35 cellular contexts compared by ENCODE assay signal in the genomic region with DNA sequence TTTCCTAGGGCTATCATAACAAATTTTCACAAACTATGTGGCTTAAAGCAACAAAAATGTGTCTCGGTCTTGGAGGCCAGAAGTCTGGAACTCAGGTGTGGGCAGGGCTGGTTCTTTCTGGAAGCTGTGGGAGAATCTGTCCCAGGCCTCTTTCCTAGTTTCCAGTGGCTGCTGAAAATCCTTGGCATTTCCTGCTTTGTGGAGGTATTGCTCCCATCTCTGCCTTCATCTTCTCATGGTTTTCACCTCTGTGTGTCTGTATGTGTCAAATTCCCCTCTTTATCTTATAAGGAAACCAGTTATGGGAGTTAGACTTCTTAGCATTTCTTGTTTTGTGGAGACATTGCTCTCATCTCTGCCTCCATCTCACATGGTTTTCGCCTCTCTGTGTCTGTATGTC.
"Had no signal": no experiment of that assay in that cellular context is flagged by ENCODE, and none has a peak within 500 bp of the region (broad histone marks: within the 10 kb centered on the region; RNA-seq: fewer than 3 reads in every experiment).

No MANE protein-coding gene starts in this region.

- H3K36me3 ChIP-seq: MG63 had no signal

- H3K4me2 ChIP-seq: KMS-11 had no signal

- H3K4me3 ChIP-seq: MG63 had no signal

- DNase-seq: Karpas-422, Kasumi-1, KG1, MG63, MM.1S, MV-4-11, NCI-H1048, NCI-H1092, NCI-H1092 treated with DMSO at 0.1 percent for 48 hours, NCI-H1105, NCI-H1105 treated with DMSO at 0.1 percent for 48 hours, NCI-H1417, NCI-H1417 treated with DMSO at 0.1 percent for 48 hours, NCI-H1436, NCI-H1436 treated with DMSO at 0.1 percent for 48 hours, NCI-H146, NCI-H1694, NCI-H1694 treated with DMSO at 0.1 percent for 48 hours, NCI-H187, NCI-H187 treated with DMSO at 0.1 percent for 48 hours, NCI-H1930, NCI-H2029, NCI-H2029 treated with DMSO at 0.1 percent for 48 hours, NCI-H2081, NCI-H2081 treated with DMSO at 0.1 percent for 48 hours, NCI-H2107, NCI-H2171, NCI-H2171 treated with DMSO at 0.1 percent for 48 hours, NCI-H2227 treated with DMSO at 0.1 percent for 48 hours, NCI-H226, NCI-H345, NCI-H446, NCI-H446 treated with DMSO at 0.1 percent for 48 hours, NCI-H510A had no signal

- H3K27ac ChIP-seq: KMS-11 had no signal

- H3K27me3 ChIP-seq: MG63 had no signal

- H3K9ac ChIP-seq: KMS-11 had no signal
